ENCODE assay signal across 14 cellular contexts in genomic region chr2:73077424-73077795, GRCh38. TPM values are rescaled to one million over a fixed set of nuclear protein-coding genes. Genes with fewer than 3 reads are reported as not detected.
DNase-seq lines count a peak whose midpoint lies in the region; ATAC-seq, FAIRE-seq and TF ChIP-seq lines count a peak whose summit lies in the region.
"Had no signal": no experiment of that assay in that cellular context is flagged by ENCODE, and none has a peak within 500 bp of the region (broad histone marks: within the 10 kb centered on the region; RNA-seq: fewer than 3 reads in every experiment).

No MANE protein-coding gene starts in this region.

- H3K27ac Mint-ChIP-seq in activated naive CD8-positive, alpha-beta T cell treated with anti-CD3 and anti-CD28 coated beads, Interleukin-2, amount 10 ng/mL, durations not matched to agents 7 days and 5 days = peak overlapping the region; percentile 4
- no peak overlapping the region for H3K27ac Mint-ChIP-seq in activated naive CD8-positive, alpha-beta T cell treated with anti-CD3 and anti-CD28 coated beads, Interleukin-2, amount 50 U/mL, for 24 hours
- H3K27ac Mint-ChIP-seq: GM23338 had no signal

- no peaks in the 10 kb centered on the region for H3K36me3 Mint-ChIP-seq in activated naive CD8-positive, alpha-beta T cell treated with anti-CD3 and anti-CD28 coated beads, Interleukin-2, amount 10 ng/mL, durations not matched to agents 7 days and 5 days
- H3K36me3 Mint-ChIP-seq in activated naive CD8-positive, alpha-beta T cell treated with anti-CD3 and anti-CD28 coated beads, Interleukin-2, amount 50 U/mL, for 24 hours (ENCODE audit: low read depth) = no peaks in the 10 kb centered on the region
- H3K36me3 Mint-ChIP-seq: CD4-positive, CD25-positive, alpha-beta regulatory T cell had no signal

- no peaks in the 10 kb centered on the region for H3K9me1 ChIP-seq in K562 (ENCODE audit: control insufficient read depth, insufficient read depth, low read length)

- H2AFZ ChIP-seq in K562 (ENCODE audit: low read depth, low read length) = no peak overlapping the region
- H2AFZ ChIP-seq: GM23338 had no signal

- no peak for FAIRE-seq in K562 (lab: Jason Lieb, UNC)

- TF ChIP-seq CTCF in K562 (IDR thresholded peaks at IDR 0.05 in 2 of 3, conservative IDR thresholded peaks at IDR 0.05 in 1 of 3; ENCODE audit: insufficient read depth in 2 of 3, low read depth in 1 of 3, low read length in 3 of 3) = no peak

- CTCF ChIA-PET in K562 (lab: Yijun Ruan, JAX; ENCODE audit: low intra/inter-chr PET ratio) = no interaction called here

- H3K36me3 ChIP-seq in K562 (ENCODE audit: control insufficient read depth, insufficient read depth, low read length) = no peaks in the 10 kb centered on the region; the same call in 2 of the 3 replicates

- no peak overlapping the region for H3K4me3 Mint-ChIP-seq in activated naive CD8-positive, alpha-beta T cell treated with anti-CD3 and anti-CD28 coated beads, Interleukin-2, amount 10 ng/mL, durations not matched to agents 7 days and 5 days
- no peak overlapping the region for H3K4me3 Mint-ChIP-seq in activated naive CD8-positive, alpha-beta T cell treated with anti-CD3 and anti-CD28 coated beads, Interleukin-2, amount 50 U/mL, for 24 hours
- H3K4me3 Mint-ChIP-seq: GM23338 had no signal

- no peaks in the 10 kb centered on the region for H3K79me2 ChIP-seq in K562 (ENCODE audit: control insufficient read depth, insufficient read depth, low read length)

- no peaks in the 10 kb centered on the region for H3K9me3 Mint-ChIP-seq in activated naive CD8-positive, alpha-beta T cell treated with anti-CD3 and anti-CD28 coated beads, Interleukin-2, amount 10 ng/mL, durations not matched to agents 7 days and 5 days
- H3K9me3 Mint-ChIP-seq in activated naive CD8-positive, alpha-beta T cell treated with anti-CD3 and anti-CD28 coated beads, Interleukin-2, amount 50 U/mL, for 24 hours = no peaks in the 10 kb centered on the region
- H3K9me3 Mint-ChIP-seq: GM23338 had no signal

- POLR2A ChIA-PET in activated naive CD8-positive, alpha-beta T cell treated with anti-CD3 and anti-CD28 coated beads, Interleukin-2, amount 10 ng/mL, durations not matched to agents 7 days and 5 days (lab: Charles Lee) = no interaction called here
- POLR2A ChIA-PET in K562 (lab: Yijun Ruan, JAX) = interaction anchor here (0.9 kb wide), 1 partner anchor 100 kb away, joined by 4 read pairs; no protein-coding TSS in a partner anchor

- H3K9me3 ChIP-seq in K562 (replicated peaks; ENCODE audit: control insufficient read depth, insufficient read depth, low read depth, low read length) = no peaks in the 10 kb centered on the region

- no peak for DNase-seq in activated naive CD8-positive, alpha-beta T cell treated with anti-CD3 and anti-CD28 coated beads, Interleukin-2, amount 10 ng/mL, durations not matched to agents 7 days and 5 days
- no peak for DNase-seq in activated naive CD8-positive, alpha-beta T cell treated with anti-CD3 and anti-CD28 coated beads, Interleukin-2, amount 50 U/mL, for 24 hours
- no peak for DNase-seq in K562 (ENCODE audit: extremely low read depth in 1 of 4, low spot score in 3 of 4)
- peak; percentile 61 for DNase-seq in left kidney (ENCODE audit: low read depth, low spot score)
- no peak for DNase-seq in NCI-H82 treated with DMSO at 0.1 percent for 48 hours (lab: John Stamatoyannopoulos, UW; ENCODE audit: unreplicated experiment)
- no peak for DNase-seq in caudate nucleus (lab: John Stamatoyannopoulos, UW)
- DNase-seq in SK-N-DZ (ENCODE audit: low spot score) = no peak
- DNase-seq: Calu3; CD4-positive, CD25-positive, alpha-beta regulatory T cell; DMS 273 treated with DMSO at 0.1 percent for 48 hours; H7 had no signal

- intact Hi-C loops in K562 (cut with micrococcal nuclease) = no loop called here

- no peak for TF ChIP-seq EP300 in K562 (IDR thresholded peaks at IDR 0.05; ENCODE audit: low read length)

- H3K27me3 ChIP-seq in K562 (ENCODE audit: control insufficient read depth in 2 of 2, insufficient read depth in 2 of 2, low read length in 2 of 2) = peaks cover 0 to 5% of the 10 kb centered on the region in 2 experiments; a peak in 2 of 5 replicates

- no TSS peak for BruUV-seq in K562 (replicated peaks; lab: Mats Ljungman, UMichigan)

- no peak for TF ChIP-seq POLR2A in K562 (conservative IDR thresholded peaks at IDR 0.05)

- H3K27me3 Mint-ChIP-seq in activated naive CD8-positive, alpha-beta T cell treated with anti-CD3 and anti-CD28 coated beads, Interleukin-2, amount 10 ng/mL, durations not matched to agents 7 days and 5 days = peaks cover 3% of the 10 kb centered on the region
- no peaks in the 10 kb centered on the region for H3K27me3 Mint-ChIP-seq in activated naive CD8-positive, alpha-beta T cell treated with anti-CD3 and anti-CD28 coated beads, Interleukin-2, amount 50 U/mL, for 24 hours
- H3K27me3 Mint-ChIP-seq: CD4-positive, CD25-positive, alpha-beta regulatory T cell had no signal

- peaks cover 12% of the 10 kb centered on the region; the same call in 1 of the 2 replicates for H4K20me1 ChIP-seq in K562 (replicated peaks; ENCODE audit: control insufficient read depth, insufficient read depth, low read length)

- no peak overlapping the region for H3K9ac ChIP-seq in K562 (ENCODE audit: insufficient read depth in 1 of 2, low read depth in 2 of 2, low read length in 2 of 2)

- no peak overlapping the region for H3K4me2 ChIP-seq in K562 (ENCODE audit: insufficient read depth, low read length)
- H3K4me2 ChIP-seq: GM23338 had no signal

- WGBS in K562 (ENCODE audit: insufficient coverage, low coverage, missing lambda C conversion rate) = 18% methylated on average over 1 of the region's 1 CpG

- ATAC-seq in activated naive CD8-positive, alpha-beta T cell treated with anti-CD3 and anti-CD28 coated beads, Interleukin-2, amount 10 ng/mL, durations not matched to agents 7 days and 5 days (ENCODE audit: low read depth) = no peak
- ATAC-seq in activated naive CD8-positive, alpha-beta T cell treated with anti-CD3 and anti-CD28 coated beads, Interleukin-2, amount 50 U/mL, for 24 hours = no peak
- ATAC-seq in K562 = no peak
- no peak for ATAC-seq in GM21360 (IDR thresholded peaks at IDR 0.05; ENCODE audit: unreplicated experiment)
- ATAC-seq: GM23338 had no signal

- no peak overlapping the region for H3K4me3 ChIP-seq in K562
- H3K4me3 ChIP-seq: GM23338 had no signal

- H3K27ac ChIP-seq in K562 (ENCODE audit: extremely low read depth, low read depth, low read length) (no peak overlapping the region), caudate nucleus (ENCODE audit: low read depth, low read length) (no peak overlapping the region)
- H3K27ac ChIP-seq: 22Rv1 had no signal

- no peak for TF ChIP-seq RAD21 in K562 (CRISPR knock-in tag; conservative IDR thresholded peaks at IDR 0.05 in 1 of 2, IDR thresholded peaks at IDR 0.05 in 1 of 2)

- no peaks in the 10 kb centered on the region for H3K4me1 Mint-ChIP-seq in activated naive CD8-positive, alpha-beta T cell treated with anti-CD3 and anti-CD28 coated beads, Interleukin-2, amount 10 ng/mL, durations not matched to agents 7 days and 5 days
- no peaks in the 10 kb centered on the region for H3K4me1 Mint-ChIP-seq in activated naive CD8-positive, alpha-beta T cell treated with anti-CD3 and anti-CD28 coated beads, Interleukin-2, amount 50 U/mL, for 24 hours
- H3K4me1 Mint-ChIP-seq: CD4-positive, CD25-positive, alpha-beta regulatory T cell had no signal

- in situ Hi-C loops in K562 (cut with MboI) = no loop called here

- peaks cover 0 to 25% of the 10 kb centered on the region in 2 experiments; a peak in 4 of 5 replicates for H3K4me1 ChIP-seq in K562 (replicated peaks in 1 of 2; ENCODE audit: control insufficient read depth in 2 of 2, insufficient read depth in 2 of 2, low read length in 2 of 2)

RNA-seq across cellular contexts. Expression of gene SFXN5, which starts 5.9 kb away (rescaled TPM):
- total RNA-seq in activated naive CD8-positive, alpha-beta T cell treated with anti-CD3 and anti-CD28 coated beads, Interleukin-2, amount 10 ng/mL, durations not matched to agents 7 days and 5 days = 10 to 100 TPM; 11.9 to 13.3 TPM
- 75.2 and 92.0 TPM in 2 replicates for total RNA-seq in K562 (2011; cell fraction: chromatin; rRNA removed; ENCODE audit: low replicate concordance)
- 41.8 and 49.7 TPM in 2 replicates for total RNA-seq in K562 (2011; cell fraction: nucleolus; rRNA removed)
- total RNA-seq in K562 (2011; cell fraction: nucleoplasm; rRNA removed) = 41.6 and 73.8 TPM in 2 replicates
- 13.8 and 19.9 TPM in 2 replicates for total RNA-seq in K562 (2014; rRNA removed)
- total RNA-seq in K562 (2014; rRNA removed; fragmentation: Illumina TruSeq; extraction: Trizol) = 12.4 and 14.1 TPM in 2 replicates
- total RNA-seq in K562 (2015; rRNA removed; fragmentation: Illumina TruSeq; extraction: Trizol) = 18.0 and 19.4 TPM in 2 replicates
- 21.3 and 21.6 TPM in 2 replicates for total RNA-seq in K562 (2021)
- polyA plus RNA-seq in K562 (2011; rRNA removed) = 18.2 and 22.6 TPM in 2 replicates
- 19.2 and 31.7 TPM in 2 replicates for polyA plus RNA-seq in K562 (2011; cell fraction: cytosol; rRNA removed)
- 45.6 and 116 TPM in 2 replicates for polyA plus RNA-seq in K562 (2011; cell fraction: nucleus; rRNA removed)
- 14.9 and 19.8 TPM in 2 replicates for polyA plus RNA-seq in K562 (2012)
- polyA plus RNA-seq in K562 (2014; fragmentation: Illumina TruSeq; extraction: Trizol) = 16.0 and 17.4 TPM in 2 replicates
- polyA plus RNA-seq in K562 (2014; fragmentation: Nextera tagmentation; extraction: Ambion mirVana) = 10 to 100 TPM in 1 of 2 experiments, 1 to 10 TPM in 1; 8.3 to 13.4 TPM
- 21.2 and 22.3 TPM in 2 replicates for polyA plus RNA-seq in K562 (2014; rRNA removed)
- 12.5 and 28.7 TPM in 2 replicates for polyA minus RNA-seq in K562 (2011; rRNA and poly(A)+ RNA removed)
- polyA minus RNA-seq in K562 (2011; cell fraction: cytosol; rRNA and poly(A)+ RNA removed) = 8.7 TPM in 2 replicates
- polyA minus RNA-seq in K562 (2011; cell fraction: nucleus; rRNA and poly(A)+ RNA removed) = 19.1 and 26.1 TPM in 2 replicates
- 10.3 and 14.5 TPM in 2 replicates for polyA plus RNA-seq in SK-N-DZ (2014; cell fraction: cytosol; rRNA removed)
- 29.5 and 36.3 TPM in 2 replicates for polyA plus RNA-seq in SK-N-DZ (2014; cell fraction: nucleus; rRNA removed)

RNA-seq across cellular contexts. Expression of gene RAB11FIP5, which starts 35.3 kb away (rescaled TPM):
- 1 to 10 TPM; 4.8 to 4.9 TPM for total RNA-seq in activated naive CD8-positive, alpha-beta T cell treated with anti-CD3 and anti-CD28 coated beads, Interleukin-2, amount 10 ng/mL, durations not matched to agents 7 days and 5 days
- 19.7 and 27.7 TPM in 2 replicates for total RNA-seq in K562 (2011; cell fraction: chromatin; rRNA removed; ENCODE audit: low replicate concordance)
- total RNA-seq in K562 (2011; cell fraction: nucleolus; rRNA removed) = 8.7 and 10.0 TPM in 2 replicates
- 11.7 and 15.4 TPM in 2 replicates for total RNA-seq in K562 (2011; cell fraction: nucleoplasm; rRNA removed)
- total RNA-seq in K562 (2014; rRNA removed) (5.7 and 7.0 TPM in 2 replicates), K562 (2014; rRNA removed; fragmentation: Illumina TruSeq; extraction: Trizol) (6.7 and 6.8 TPM in 2 replicates), K562 (2015; rRNA removed; fragmentation: Illumina TruSeq; extraction: Trizol) (3.4 and 3.7 TPM in 2 replicates), K562 (2021) (8.6 and 9.1 TPM in 2 replicates)
- polyA plus RNA-seq in K562 (2011; rRNA removed) (11.3 and 14.4 TPM in 2 replicates), K562 (2014; fragmentation: Illumina TruSeq; extraction: Trizol) (8.0 and 8.3 TPM in 2 replicates), K562 (2014; fragmentation: Nextera tagmentation; extraction: Ambion mirVana) (1 to 10 TPM; 1.7 TPM), K562 (2014; rRNA removed) (5.7 and 6.4 TPM in 2 replicates)
- polyA plus RNA-seq in K562 (2011; cell fraction: cytosol; rRNA removed) = 6.8 and 8.8 TPM in 2 replicates
- 12.0 and 16.7 TPM in 2 replicates for polyA plus RNA-seq in K562 (2011; cell fraction: nucleus; rRNA removed)
- 5.9 and 6.3 TPM in 2 replicates for polyA plus RNA-seq in K562 (2012)
- polyA minus RNA-seq in K562 (2011; rRNA and poly(A)+ RNA removed) = 10.6 and 16.9 TPM in 2 replicates
- polyA minus RNA-seq in K562 (2011; cell fraction: cytosol; rRNA and poly(A)+ RNA removed) = 5.8 and 8.8 TPM in 2 replicates
- polyA minus RNA-seq in K562 (2011; cell fraction: nucleus; rRNA and poly(A)+ RNA removed) = 4.4 and 5.0 TPM in 2 replicates
- 7.7 and 9.7 TPM in 2 replicates for polyA plus RNA-seq in SK-N-DZ (2014; cell fraction: cytosol; rRNA removed)
- 5.4 and 7.2 TPM in 2 replicates for polyA plus RNA-seq in SK-N-DZ (2014; cell fraction: nucleus; rRNA removed)
